13 cellular contexts compared by ENCODE assay signal in genomic region chr16:692356-693108, GRCh38. TPM values are rescaled to one million over a fixed set of nuclear protein-coding genes. Genes with fewer than 3 reads are reported as not detected.
A peak's percentile ranks its signal among the peaks of the same experiment; 100 is the strongest.
DNase-seq lines count a peak whose midpoint lies in the region; ATAC-seq and TF ChIP-seq lines count a peak whose summit lies in the region.
"Had no signal": no experiment of that assay in that cellular context is flagged by ENCODE, and none has a peak within 500 bp of the region (broad histone marks: within the 10 kb centered on the region; RNA-seq: fewer than 3 reads in every experiment).

No MANE protein-coding gene starts in this region.

- TF ChIP-seq CTCF in HCT116 (IDR thresholded peaks at IDR 0.05 in 2 of 3, conservative IDR thresholded peaks at IDR 0.05 in 1 of 3; ENCODE audit: borderline replicate concordance in 1 of 3, insufficient read depth in 1 of 3, low read depth in 2 of 3, low read length in 2 of 3) = no peak
- TF ChIP-seq CTCF in esophagus squamous epithelium (IDR thresholded peaks at IDR 0.05) = no peak
- TF ChIP-seq CTCF in lower lobe of right lung (IDR thresholded peaks at IDR 0.05) = no peak

- no peaks in the 10 kb centered on the region for H3K36me3 Mint-ChIP-seq in CD4-positive, CD25-positive, alpha-beta regulatory T cell

- H3K9ac ChIP-seq in HCT116 (ENCODE audit: low read length) = no peak overlapping the region

- no peak overlapping the region for H3K27ac ChIP-seq in CD4-positive, CD25-positive, alpha-beta regulatory T cell (ENCODE audit: insufficient read depth, low read length, poor library complexity, severe bottlenecking)
- no peak overlapping the region for H3K27ac ChIP-seq in HCT116 (ENCODE audit: low read depth, low read length)
- peak overlapping the region; percentile 5 to 90 (median 84) for H3K27ac ChIP-seq in esophagus squamous epithelium
- H3K27ac ChIP-seq in lower lobe of right lung = no peak overlapping the region
- H3K27ac ChIP-seq: colonic mucosa, left ventricle myocardium inferior, prostate gland, thyroid gland had no signal

- no peak overlapping the region for H3K4me3 ChIP-seq in CD4-positive, CD25-positive, alpha-beta regulatory T cell (ENCODE audit: low read depth, low read length)
- H3K4me3 ChIP-seq in HCT116 (replicated peaks in 1 of 2; ENCODE audit: low read depth in 1 of 2, low read length in 2 of 2) (no peak overlapping the region), esophagus squamous epithelium (no peak overlapping the region), lower lobe of right lung (no peak overlapping the region)
- H3K4me3 ChIP-seq: colonic mucosa, left ventricle myocardium inferior, prostate gland, thyroid gland had no signal

- H3K4me3 Mint-ChIP-seq in CD4-positive, CD25-positive, alpha-beta regulatory T cell = peak overlapping the region; percentile 24 to 98 (median 60)

- CTCF ChIA-PET in HCT116 (lab: Charles Lee) = interaction anchor here (0.7 kb wide), 1 partner anchor 109 kb away, joined by 5 read pairs; no protein-coding TSS in a partner anchor

- H3K36me3 ChIP-seq in CD4-positive, CD25-positive, alpha-beta regulatory T cell (ENCODE audit: control insufficient read depth, insufficient read depth, low read length) = peaks cover under 1% of the 10 kb centered on the region
- H3K36me3 ChIP-seq in HCT116 (ENCODE audit: control insufficient read depth in 1 of 2, insufficient read depth in 2 of 2, low read length in 2 of 2) (no peaks in the 10 kb centered on the region), esophagus squamous epithelium (peaks cover 0 to 9% (median 0%) of the 10 kb centered on the region in 3 donors), lower lobe of right lung (no peaks in the 10 kb centered on the region)
- H3K36me3 ChIP-seq: colonic mucosa, prostate gland, thyroid gland had no signal

- H3K9me3 Mint-ChIP-seq in CD4-positive, CD25-positive, alpha-beta regulatory T cell = peaks cover 0 to 1% (median 0%) of the 10 kb centered on the region in 7 donors

- intact Hi-C loops in HCT116 (cut with micrococcal nuclease) (no loop called here), esophagus squamous epithelium (cut with DNase I) (no loop called here), lower lobe of right lung (cut with DNase I) (no loop called here)

- H2AFZ ChIP-seq in HCT116 (ENCODE audit: low read depth, low read length, poor library complexity, severe bottlenecking) = no peak overlapping the region

- peaks cover 13% of the 10 kb centered on the region; the same call in 1 of the 2 replicates for H3K79me2 ChIP-seq in HCT116 (ENCODE audit: insufficient read depth, low read length)

- POLR2A ChIA-PET in HCT116 (lab: Charles Lee) = no interaction called here

- H3K27me3 ChIP-seq in CD4-positive, CD25-positive, alpha-beta regulatory T cell (ENCODE audit: control insufficient read depth, insufficient read depth, low read length) = no peaks in the 10 kb centered on the region
- H3K27me3 ChIP-seq in HCT116 (ENCODE audit: insufficient read depth, low read length) = no peaks in the 10 kb centered on the region
- peaks cover 0 to 60% (median 18%) of the 10 kb centered on the region in 4 donors for H3K27me3 ChIP-seq in esophagus squamous epithelium
- peaks cover 51% of the 10 kb centered on the region for H3K27me3 ChIP-seq in lower lobe of right lung (ENCODE audit: low read depth)
- H3K27me3 ChIP-seq: thyroid gland had no signal

- no peak overlapping the region for H3K4me2 ChIP-seq in HCT116 (ENCODE audit: low read length)

- RAD21 ChIA-PET in HCT116 (lab: Charles Lee; ENCODE audit: low non-redundant PET in 1 of 2, low total read pairs in 2 of 2, uncharacterized antibody in 2 of 2, unreplicated experiment in 2 of 2) = no interaction called here

- no peaks in the 10 kb centered on the region for H3K9me3 ChIP-seq in CD4-positive, CD25-positive, alpha-beta regulatory T cell (ENCODE audit: control insufficient read depth in 2 of 2, low read length in 2 of 2)
- H3K9me3 ChIP-seq in HCT116 (ENCODE audit: control insufficient read depth in 1 of 2, insufficient read depth in 1 of 2, low read depth in 1 of 2, low read length in 2 of 2) (no peaks in the 10 kb centered on the region), esophagus squamous epithelium (no peaks in the 10 kb centered on the region), lower lobe of right lung (no peaks in the 10 kb centered on the region)
- H3K9me3 ChIP-seq: colonic mucosa, left ventricle myocardium inferior, prostate gland, thyroid gland had no signal

- ATAC-seq in CD4-positive, CD25-positive, alpha-beta regulatory T cell (ENCODE audit: low read depth in 2 of 2) = no peak
- ATAC-seq in HCT116 = no peak
- ATAC-seq in lower lobe of right lung = no peak
- no peak for ATAC-seq in GM18858 (IDR thresholded peaks at IDR 0.05; ENCODE audit: unreplicated experiment)

- no peaks in the 10 kb centered on the region for H3K27me3 Mint-ChIP-seq in CD4-positive, CD25-positive, alpha-beta regulatory T cell

- H3K4me1 ChIP-seq in CD4-positive, CD25-positive, alpha-beta regulatory T cell (ENCODE audit: control insufficient read depth, insufficient read depth, low read length, poor library complexity, severe bottlenecking) = peaks cover 43% of the 10 kb centered on the region
- peaks cover 18 to 46% of the 10 kb centered on the region in 2 experiments for H3K4me1 ChIP-seq in HCT116 (ENCODE audit: control insufficient read depth in 1 of 2, insufficient read depth in 2 of 2, low read length in 2 of 2)
- peaks cover 40 to 87% (median 56%) of the 10 kb centered on the region in 3 donors for H3K4me1 ChIP-seq in esophagus squamous epithelium
- H3K4me1 ChIP-seq in lower lobe of right lung = peaks cover 44% of the 10 kb centered on the region

- no peaks in the 10 kb centered on the region for H3K9me2 ChIP-seq in HCT116 (ENCODE audit: insufficient read depth)

- H4K20me1 ChIP-seq in HCT116 (ENCODE audit: insufficient read depth) = no peaks in the 10 kb centered on the region

- peaks cover 2 to 47% (median 9%) of the 10 kb centered on the region in 4 donors for H3K4me1 Mint-ChIP-seq in CD4-positive, CD25-positive, alpha-beta regulatory T cell

- DNase-seq in CD4-positive, CD25-positive, alpha-beta regulatory T cell = no peak
- DNase-seq in HCT116 (ENCODE audit: low read depth, low spot score) = no peak
- DNase-seq in esophagus squamous epithelium (lab: John Stamatoyannopoulos, UW) = no peak
- DNase-seq in lower lobe of right lung = no peak
- no peak for DNase-seq in NCI-H526 treated with DMSO at 0.1 percent for 48 hours (lab: John Stamatoyannopoulos, UW)
- DNase-seq: activated gamma-delta T cell treated with Interleukin-2 at 50 U/mL for 16 hours, colonic mucosa, DMS153, left ventricle myocardium inferior, NCI-H146, thyroid gland had no signal

- TF ChIP-seq RAD21 in HCT116 (IDR thresholded peaks at IDR 0.05; ENCODE audit: low read depth) = no peak

- BruUV-seq in HCT116 (replicated peaks; lab: Mats Ljungman, UMichigan) = TSS peak; percentile 52

- WGBS in esophagus squamous epithelium, 2 donors = 54% methylated on average over 8 to 10 of the region's 10 CpGs

- H3K27ac Mint-ChIP-seq in CD4-positive, CD25-positive, alpha-beta regulatory T cell = peak overlapping the region in 2 of 3 donors; percentile 80 to 95

- TF ChIP-seq POLR2A in HCT116 (IDR thresholded peaks at IDR 0.05; ENCODE audit: borderline replicate concordance, extremely low read depth, insufficient read depth, insufficient read length) (no peak), esophagus squamous epithelium (IDR thresholded peaks at IDR 0.05) (no peak)

TF ChIP-seq in HCT116, 20 proteins besides CTCF, POLR2A, EP300 and RAD21 (continues in another document):
- no peak for TF ChIP-seq ZNF274 (IDR thresholded peaks at IDR 0.05; ENCODE audit: low read depth, low read length)
- no peak for TF ChIP-seq ELF1 (IDR thresholded peaks at IDR 0.05; ENCODE audit: borderline replicate concordance, low read depth)

RNA-seq across cellular contexts. Expression of gene WDR24, which starts 2.3 kb away (rescaled TPM):
- total RNA-seq in CD4-positive, CD25-positive, alpha-beta regulatory T cell = 8.9 TPM
- 10 to 100 TPM in 2 of 4 donors, 1 to 10 TPM in 2; 7.9 to 10.4 (median 10.0) TPM for polyA plus RNA-seq in CD4-positive, CD25-positive, alpha-beta regulatory T cell
- total RNA-seq in HCT116 (2021; ENCODE audit: unreplicated experiment) = 15.5 TPM
- 12.1 and 15.0 TPM in 2 replicates for polyA plus RNA-seq in HCT116 (2012)
- total RNA-seq in esophagus squamous epithelium = 10 to 100 TPM in 1 of 4 donors, 1 to 10 TPM in 3; 6.9 to 11.8 (median 7.8) TPM
- total RNA-seq in lower lobe of right lung = 13.1 TPM

RNA-seq across cellular contexts. Expression of gene JMJD8, which starts 8.4 kb away (rescaled TPM):
- total RNA-seq in CD4-positive, CD25-positive, alpha-beta regulatory T cell = 22.7 TPM
- polyA plus RNA-seq in CD4-positive, CD25-positive, alpha-beta regulatory T cell = 10 to 100 TPM; 29.2 to 36.2 (median 33.4) TPM
- total RNA-seq in HCT116 (2021; ENCODE audit: unreplicated experiment) = 121 TPM
- polyA plus RNA-seq in HCT116 (2012) = 96.6 and 97.3 TPM in 2 replicates
- total RNA-seq in esophagus squamous epithelium = 10 to 100 TPM; 53.7 to 70.7 (median 62.5) TPM
- 43.2 TPM for total RNA-seq in lower lobe of right lung

RNA-seq across cellular contexts. Expression of gene STUB1, which starts 12.3 kb away (rescaled TPM):
- total RNA-seq in CD4-positive, CD25-positive, alpha-beta regulatory T cell = 63.2 TPM
- 100 to 1,000 TPM; 117 to 142 (median 135) TPM for polyA plus RNA-seq in CD4-positive, CD25-positive, alpha-beta regulatory T cell
- total RNA-seq in HCT116 (2021; ENCODE audit: unreplicated experiment) (111 TPM), esophagus squamous epithelium (100 to 1,000 TPM; 102 to 148 (median 120) TPM), lower lobe of right lung (86.0 TPM)
- 85.9 and 95.7 TPM in 2 replicates for polyA plus RNA-seq in HCT116 (2012)

RNA-seq across cellular contexts. Expression of gene FBXL16, which starts 13.1 kb away (rescaled TPM):
- 18.6 TPM for total RNA-seq in CD4-positive, CD25-positive, alpha-beta regulatory T cell
- polyA plus RNA-seq in CD4-positive, CD25-positive, alpha-beta regulatory T cell = 10 to 100 TPM in 1 of 4 donors, 1 to 10 TPM in 3; 8.5 to 10.5 (median 9.3) TPM
- total RNA-seq in HCT116 (2021; ENCODE audit: unreplicated experiment) (49.7 TPM), esophagus squamous epithelium (1 to 10 TPM; 2.2 to 8.4 (median 3.7) TPM), lower lobe of right lung (11.0 TPM)
- 32.0 and 36.7 TPM in 2 replicates for polyA plus RNA-seq in HCT116 (2012)

RNA-seq across cellular contexts. Expression of gene RHBDL1, which starts 17.1 kb away (rescaled TPM):
- total RNA-seq in CD4-positive, CD25-positive, alpha-beta regulatory T cell = 3.2 TPM
- 1 to 10 TPM in 1 of 4 donors, under 1 TPM in 2, not detected in 1; 0.49 to 1.5 (median 0.88) TPM for polyA plus RNA-seq in CD4-positive, CD25-positive, alpha-beta regulatory T cell
- total RNA-seq in HCT116 (2021; ENCODE audit: unreplicated experiment) (12.7 TPM), esophagus squamous epithelium (1 to 10 TPM in 1 of 4 donors, under 1 TPM in 2, not detected in 1; 0.38 to 1.1 (median 0.57) TPM), lower lobe of right lung (2.0 TPM)
- polyA plus RNA-seq in HCT116 (2012) = 8.9 and 10.5 TPM in 2 replicates

Comparison
In these comparisons a context has a peak if more than half of its experiments do, and no peak if none do; other contexts are left out.
1. H3K27ac ChIP-seq: peak in esophagus squamous epithelium (4 of 4); none in CD4-positive, CD25-positive, alpha-beta regulatory T cell (single experiment), HCT116 (single experiment) and lower lobe of right lung (single experiment).